ENCODE assay signal across 8 cellular contexts in the genomic region with DNA sequence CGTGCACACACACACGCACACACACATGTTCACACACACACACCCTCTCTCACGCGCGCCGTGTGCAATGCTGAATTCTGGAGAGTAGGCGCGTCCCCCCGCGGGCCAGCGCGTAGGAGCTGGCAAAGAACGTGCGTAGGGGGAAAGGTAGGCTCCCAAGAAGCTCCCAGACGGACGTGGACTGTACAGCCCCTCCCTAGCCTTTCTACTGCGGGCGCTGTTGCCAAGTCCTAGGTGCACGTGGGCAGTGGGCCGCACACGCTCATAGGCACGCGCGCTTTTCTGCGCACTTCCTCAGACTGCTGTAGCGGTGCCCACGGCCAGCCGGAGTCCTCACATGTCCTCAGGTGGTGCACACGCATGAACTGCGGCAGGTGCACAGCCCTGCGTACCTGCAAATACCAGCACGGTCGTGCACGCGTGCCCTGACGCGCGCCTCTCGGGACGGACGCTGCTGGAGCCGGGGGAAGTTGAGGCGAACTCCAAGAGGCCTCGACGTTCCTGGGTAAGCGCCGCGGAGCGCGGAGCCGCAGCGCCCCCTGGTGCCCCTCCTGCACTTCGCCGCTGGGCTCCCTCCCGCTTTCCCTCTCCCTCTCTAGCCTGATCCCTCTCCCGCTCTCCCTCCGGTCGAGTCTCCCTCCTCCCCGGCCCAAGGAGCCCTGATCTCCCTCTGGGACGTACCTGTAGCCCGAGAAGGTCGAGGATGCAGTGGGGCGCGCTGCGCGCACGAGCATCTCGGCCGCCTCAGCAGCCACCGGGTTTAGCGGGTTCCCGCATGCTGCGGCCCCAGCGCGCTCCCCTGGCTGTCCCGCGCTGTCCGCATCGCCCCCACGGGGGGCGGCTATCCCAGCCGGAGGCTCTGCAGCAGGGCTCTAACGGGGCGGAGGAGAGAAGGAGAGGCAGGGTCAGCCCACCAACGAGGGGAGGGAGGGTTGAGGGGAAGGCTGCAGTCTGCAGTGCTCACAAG. TPM values are rescaled to one million over a fixed set of nuclear protein-coding genes. Genes with fewer than 3 reads are reported as not detected.
DNase-seq lines count a peak whose midpoint lies in the region; ATAC-seq and TF ChIP-seq lines count a peak whose summit lies in the region.

No MANE protein-coding gene starts in this region.

- DNase-seq in activated CD4-positive, alpha-beta T cell treated with anti-CD3 and anti-CD28 coated beads, Interleukin-2, amount 10 ng/mL, durations not matched to agents 24 days and 14 days, result peak; percentile 82
- no peak for DNase-seq in activated CD4-positive, alpha-beta T cell treated with anti-CD3 and anti-CD28 coated beads for 4 hours
- peak; percentile 36 for DNase-seq in UCSD-AML1 (lab: John Stamatoyannopoulos, UW; ENCODE audit: unreplicated experiment)
- DNase-seq in endodermal cell, result peak; percentile 95
- peak; percentile 69 for DNase-seq in medulla oblongata (ENCODE audit: extremely low spot score)
- peak; percentile 7 for DNase-seq in stimulated activated CD8-positive, alpha-beta memory T cell treated with anti-CD3 and anti-CD28 coated beads, Interleukin-4, amount 100 ng/mL, for 24 hours (ENCODE audit: low read depth)

- WGBS in endodermal cell (ENCODE audit: insufficient coverage in 1 of 2, insufficient read length in 1 of 2), 2 experiments, result 3 to 4% methylated on average over 24 to 85 of the region's 85 CpGs

- no peak overlapping the region for H3K27ac ChIP-seq in endodermal cell (ENCODE audit: low read depth, low read length)

- peaks cover 95% of the 10 kb centered on the region for H3K27me3 ChIP-seq in endodermal cell (ENCODE audit: control insufficient read depth, insufficient read depth, low read length, poor library complexity, severe bottlenecking)

- H3K4me1 Mint-ChIP-seq in activated CD4-positive, alpha-beta T cell treated with anti-CD3 and anti-CD28 coated beads, Interleukin-2, amount 10 ng/mL, durations not matched to agents 24 days and 14 days, result peaks cover 5% of the 10 kb centered on the region
- peaks cover 7% of the 10 kb centered on the region for H3K4me1 Mint-ChIP-seq in endodermal cell

- H3K4me1 ChIP-seq in endodermal cell (ENCODE audit: control insufficient read depth, insufficient read depth, low read length), result no peaks in the 10 kb centered on the region

- no peaks in the 10 kb centered on the region for H3K9me3 ChIP-seq in endodermal cell (ENCODE audit: control insufficient read depth, low read length)

- TF ChIP-seq CTCF in endodermal cell (conservative IDR thresholded peaks at IDR 0.05), result peak; percentile 98

- H3K36me3 ChIP-seq in endodermal cell (ENCODE audit: control insufficient read depth, insufficient read depth, low read length), result no peaks in the 10 kb centered on the region

- peak overlapping the region; percentile 42 for H3K4me3 Mint-ChIP-seq in activated CD4-positive, alpha-beta T cell treated with anti-CD3 and anti-CD28 coated beads, Interleukin-2, amount 10 ng/mL, durations not matched to agents 24 days and 14 days
- H3K4me3 Mint-ChIP-seq in endodermal cell, result peak overlapping the region; percentile 56

- H3K9me3 Mint-ChIP-seq in activated CD4-positive, alpha-beta T cell treated with anti-CD3 and anti-CD28 coated beads, Interleukin-2, amount 10 ng/mL, durations not matched to agents 24 days and 14 days, result no peaks in the 10 kb centered on the region
- no peaks in the 10 kb centered on the region for H3K9me3 Mint-ChIP-seq in endodermal cell

- peak overlapping the region; percentile 80 for H3K4me3 ChIP-seq in endodermal cell (ENCODE audit: low read length)

- no peak overlapping the region for H3K9ac ChIP-seq in endodermal cell (ENCODE audit: extremely low read depth, low read length, poor library complexity, severe bottlenecking)

- intact Hi-C loops in activated CD4-positive, alpha-beta T cell treated with anti-CD3 and anti-CD28 coated beads, Interleukin-2, amount 10 ng/mL, durations not matched to agents 24 days and 14 days (cut with micrococcal nuclease), result loop anchor here (2.0 kb wide), 1 partner anchor 1021 kb away; no protein-coding TSS in a partner anchor

- H3K36me3 Mint-ChIP-seq in activated CD4-positive, alpha-beta T cell treated with anti-CD3 and anti-CD28 coated beads, Interleukin-2, amount 10 ng/mL, durations not matched to agents 24 days and 14 days (ENCODE audit: low read depth), result no peaks in the 10 kb centered on the region
- H3K36me3 Mint-ChIP-seq in endodermal cell (ENCODE audit: low read depth), result no peaks in the 10 kb centered on the region

- ATAC-seq in HG03342 (IDR thresholded peaks at IDR 0.05; ENCODE audit: unreplicated experiment), result peak; percentile 53
- ATAC-seq in HG03469 (IDR thresholded peaks at IDR 0.05; ENCODE audit: unreplicated experiment), result no peak

- no peak overlapping the region for H3K27ac Mint-ChIP-seq in activated CD4-positive, alpha-beta T cell treated with anti-CD3 and anti-CD28 coated beads, Interleukin-2, amount 10 ng/mL, durations not matched to agents 24 days and 14 days
- no peak overlapping the region for H3K27ac Mint-ChIP-seq in endodermal cell

- H3K27me3 Mint-ChIP-seq in activated CD4-positive, alpha-beta T cell treated with anti-CD3 and anti-CD28 coated beads, Interleukin-2, amount 10 ng/mL, durations not matched to agents 24 days and 14 days, result peaks cover 38% of the 10 kb centered on the region
- H3K27me3 Mint-ChIP-seq in endodermal cell (ENCODE audit: insufficient read depth), result peaks cover 96% of the 10 kb centered on the region

RNA-seq across cellular contexts. Expression of gene GRIN2A, which starts 0.7 kb away (rescaled TPM):
- not detected in 2 replicates for total RNA-seq in activated CD4-positive, alpha-beta T cell treated with anti-CD3 and anti-CD28 coated beads, Interleukin-2, amount 10 ng/mL, durations not matched to agents 24 days and 14 days
- 1 to 10 TPM; 1.2 TPM for total RNA-seq in endodermal cell
- 1.4 TPM for polyA plus RNA-seq in endodermal cell (2013, experiment 1 of 2)
- 1.4 TPM for polyA plus RNA-seq in endodermal cell (2013, experiment 2 of 2)

Comparison
In these comparisons a context has a peak if more than half of its experiments do, and no peak if none do; other contexts are left out.
1. DNase-seq: peak in activated CD4-positive, alpha-beta T cell treated with anti-CD3 and anti-CD28 coated beads, Interleukin-2, amount 10 ng/mL, durations not matched to agents 24 days and 14 days (single experiment), UCSD-AML1 (single experiment), endodermal cell (single experiment), medulla oblongata (single experiment) and stimulated activated CD8-positive, alpha-beta memory T cell treated with anti-CD3 and anti-CD28 coated beads, Interleukin-4, amount 100 ng/mL, for 24 hours (single experiment); none in activated CD4-positive, alpha-beta T cell treated with anti-CD3 and anti-CD28 coated beads for 4 hours (0 of 2).